Comparison of ENCODE assay signal across 2 cellular contexts in the genomic region with DNA sequence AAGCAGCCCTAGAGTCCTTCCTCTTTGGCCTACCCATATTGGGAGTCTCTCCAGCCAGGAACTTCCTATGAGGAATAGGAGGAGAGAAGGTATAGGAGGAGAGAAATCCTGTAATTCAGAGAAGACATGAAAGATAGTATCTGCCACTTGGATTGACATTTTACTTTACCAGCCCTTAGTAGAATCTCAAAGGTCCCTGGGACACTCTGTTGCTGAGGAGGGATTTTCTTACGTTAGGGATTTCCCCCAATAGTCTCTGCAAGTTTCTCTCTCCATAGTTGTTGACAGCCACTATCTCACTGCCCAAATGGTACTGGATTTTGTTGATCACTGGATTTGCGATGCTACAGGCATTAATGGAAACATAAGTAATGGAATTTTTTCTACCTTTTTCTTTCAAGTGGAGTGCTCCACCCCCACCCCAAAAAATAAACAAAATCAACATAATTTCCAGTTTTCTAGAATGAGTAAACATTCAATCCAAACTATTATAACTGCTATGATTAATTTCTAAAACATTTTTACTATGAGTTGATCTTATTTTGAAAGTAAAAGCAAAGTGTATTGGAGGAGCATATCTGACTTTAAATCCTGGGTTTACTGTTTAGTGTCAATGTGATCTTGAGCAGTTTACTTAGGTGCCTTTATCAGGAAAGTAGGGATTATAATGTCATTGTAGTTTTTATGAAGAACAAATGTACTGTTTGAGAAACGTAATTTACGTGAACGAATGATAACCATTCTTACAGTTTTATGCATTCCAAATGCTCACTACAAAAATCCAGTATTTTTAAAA.
TF ChIP-seq lines count a peak whose summit lies in the region.

No MANE protein-coding gene starts in this region.

TF ChIP-seq in K562, 482 proteins besides CTCF, POLR2A, EP300 and RAD21:
- TF ChIP-seq ATF7 (IDR thresholded peaks at IDR 0.05) (peak; percentile 68; the same call in 1 of the 2 replicates), ZNF644 (tag; IDR thresholded peaks at IDR 0.05; ENCODE audit: low read depth) (0 out of 2 replicates have a peak, but pooled peaks have one; percentile 43), PBX2 (CRISPR knock-in tag; IDR thresholded peaks at IDR 0.05; ENCODE audit: low read depth) (no peak), PBX2 (tag; conservative IDR thresholded peaks at IDR 0.05; ENCODE audit: low read depth) (peak; percentile 10; the same call in 1 of the 2 replicates), ZNF124 (CRISPR knock-in tag; IDR thresholded peaks at IDR 0.05) (no peak)
- TF ChIP-seq, protein P1, sequence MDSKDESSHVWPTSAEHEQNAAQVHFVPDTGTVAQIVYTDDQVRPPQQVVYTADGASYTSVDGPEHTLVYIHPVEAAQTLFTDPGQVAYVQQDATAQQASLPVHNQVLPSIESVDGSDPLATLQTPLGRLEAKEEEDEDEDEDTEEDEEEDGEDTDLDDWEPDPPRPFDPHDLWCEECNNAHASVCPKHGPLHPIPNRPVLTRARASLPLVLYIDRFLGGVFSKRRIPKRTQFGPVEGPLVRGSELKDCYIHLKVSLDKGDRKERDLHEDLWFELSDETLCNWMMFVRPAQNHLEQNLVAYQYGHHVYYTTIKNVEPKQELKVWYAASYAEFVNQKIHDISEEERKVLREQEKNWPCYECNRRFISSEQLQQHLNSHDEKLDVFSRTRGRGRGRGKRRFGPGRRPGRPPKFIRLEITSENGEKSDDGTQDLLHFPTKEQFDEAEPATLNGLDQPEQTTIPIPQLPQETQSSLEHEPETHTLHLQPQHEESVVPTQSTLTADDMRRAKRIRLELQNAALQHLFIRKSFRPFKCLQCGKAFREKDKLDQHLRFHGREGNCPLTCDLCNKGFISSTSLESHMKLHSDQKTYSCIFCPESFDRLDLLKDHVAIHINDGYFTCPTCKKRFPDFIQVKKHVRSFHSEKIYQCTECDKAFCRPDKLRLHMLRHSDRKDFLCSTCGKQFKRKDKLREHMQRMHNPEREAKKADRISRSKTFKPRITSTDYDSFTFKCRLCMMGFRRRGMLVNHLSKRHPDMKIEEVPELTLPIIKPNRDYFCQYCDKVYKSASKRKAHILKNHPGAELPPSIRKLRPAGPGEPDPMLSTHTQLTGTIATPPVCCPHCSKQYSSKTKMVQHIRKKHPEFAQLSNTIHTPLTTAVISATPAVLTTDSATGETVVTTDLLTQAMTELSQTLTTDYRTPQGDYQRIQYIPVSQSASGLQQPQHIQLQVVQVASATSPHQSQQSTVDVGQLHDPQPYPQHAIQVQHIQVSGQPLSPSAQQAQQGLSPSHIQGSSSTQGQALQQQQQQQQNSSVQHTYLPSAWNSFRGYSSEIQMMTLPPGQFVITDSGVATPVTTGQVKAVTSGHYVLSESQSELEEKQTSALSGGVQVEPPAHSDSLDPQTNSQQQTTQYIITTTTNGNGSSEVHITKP (IDR thresholded peaks at IDR 0.05; ENCODE audit: partially characterized antibody): peak; percentile 94

TF ChIP-seq in SK-N-SH, 30 proteins besides CTCF, POLR2A, EP300 and RAD21:
- TF ChIP-seq YY1 (IDR thresholded peaks at IDR 0.05; ENCODE audit: low read depth) (no peak), SMC3 (IDR thresholded peaks at IDR 0.05; ENCODE audit: low read depth, low read length) (no peak), POLR2AphosphoS5 (IDR thresholded peaks at IDR 0.05; ENCODE audit: low read depth, low read length) (no peak), CHD2 (IDR thresholded peaks at IDR 0.05; ENCODE audit: low read length, partially characterized antibody) (no peak), TEAD4 (IDR thresholded peaks at IDR 0.05; ENCODE audit: borderline replicate concordance, insufficient read depth) (no peak), SIN3A (IDR thresholded peaks at IDR 0.05; ENCODE audit: borderline replicate concordance, low read depth, low read length) (no peak), EZH2phosphoT487 (IDR thresholded peaks at IDR 0.05; ENCODE audit: borderline replicate concordance, low read depth) (no peak), GATA2 (CRISPR knock-in tag; IDR thresholded peaks at IDR 0.05) (no peak), NFIC (IDR thresholded peaks at IDR 0.05; ENCODE audit: borderline replicate concordance) (no peak), ELF1 (IDR thresholded peaks at IDR 0.05) (no peak), GABPA (IDR thresholded peaks at IDR 0.05; ENCODE audit: low read depth) (no peak), NRF1 (IDR thresholded peaks at IDR 0.05; ENCODE audit: low read depth, low read length) (no peak), FOXM1 (IDR thresholded peaks at IDR 0.05; ENCODE audit: low read depth) (no peak), RFX5 (IDR thresholded peaks at IDR 0.05; ENCODE audit: low read length) (no peak), FOSL2 (IDR thresholded peaks at IDR 0.05; ENCODE audit: borderline replicate concordance, low read depth) (no peak)
- TF ChIP-seq, protein P2, sequence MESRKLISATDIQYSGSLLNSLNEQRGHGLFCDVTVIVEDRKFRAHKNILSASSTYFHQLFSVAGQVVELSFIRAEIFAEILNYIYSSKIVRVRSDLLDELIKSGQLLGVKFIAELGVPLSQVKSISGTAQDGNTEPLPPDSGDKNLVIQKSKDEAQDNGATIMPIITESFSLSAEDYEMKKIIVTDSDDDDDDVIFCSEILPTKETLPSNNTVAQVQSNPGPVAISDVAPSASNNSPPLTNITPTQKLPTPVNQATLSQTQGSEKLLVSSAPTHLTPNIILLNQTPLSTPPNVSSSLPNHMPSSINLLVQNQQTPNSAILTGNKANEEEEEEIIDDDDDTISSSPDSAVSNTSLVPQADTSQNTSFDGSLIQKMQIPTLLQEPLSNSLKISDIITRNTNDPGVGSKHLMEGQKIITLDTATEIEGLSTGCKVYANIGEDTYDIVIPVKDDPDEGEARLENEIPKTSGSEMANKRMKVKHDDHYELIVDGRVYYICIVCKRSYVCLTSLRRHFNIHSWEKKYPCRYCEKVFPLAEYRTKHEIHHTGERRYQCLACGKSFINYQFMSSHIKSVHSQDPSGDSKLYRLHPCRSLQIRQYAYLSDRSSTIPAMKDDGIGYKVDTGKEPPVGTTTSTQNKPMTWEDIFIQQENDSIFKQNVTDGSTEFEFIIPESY (IDR thresholded peaks at IDR 0.05; ENCODE audit: borderline replicate concordance, low read depth): no peak
- TF ChIP-seq, protein P3, sequence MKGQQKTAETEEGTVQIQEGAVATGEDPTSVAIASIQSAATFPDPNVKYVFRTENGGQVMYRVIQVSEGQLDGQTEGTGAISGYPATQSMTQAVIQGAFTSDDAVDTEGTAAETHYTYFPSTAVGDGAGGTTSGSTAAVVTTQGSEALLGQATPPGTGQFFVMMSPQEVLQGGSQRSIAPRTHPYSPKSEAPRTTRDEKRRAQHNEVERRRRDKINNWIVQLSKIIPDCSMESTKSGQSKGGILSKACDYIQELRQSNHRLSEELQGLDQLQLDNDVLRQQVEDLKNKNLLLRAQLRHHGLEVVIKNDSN (IDR thresholded peaks at IDR 0.05; ENCODE audit: borderline replicate concordance, low read depth): no peak
- TF ChIP-seq, protein P4, sequence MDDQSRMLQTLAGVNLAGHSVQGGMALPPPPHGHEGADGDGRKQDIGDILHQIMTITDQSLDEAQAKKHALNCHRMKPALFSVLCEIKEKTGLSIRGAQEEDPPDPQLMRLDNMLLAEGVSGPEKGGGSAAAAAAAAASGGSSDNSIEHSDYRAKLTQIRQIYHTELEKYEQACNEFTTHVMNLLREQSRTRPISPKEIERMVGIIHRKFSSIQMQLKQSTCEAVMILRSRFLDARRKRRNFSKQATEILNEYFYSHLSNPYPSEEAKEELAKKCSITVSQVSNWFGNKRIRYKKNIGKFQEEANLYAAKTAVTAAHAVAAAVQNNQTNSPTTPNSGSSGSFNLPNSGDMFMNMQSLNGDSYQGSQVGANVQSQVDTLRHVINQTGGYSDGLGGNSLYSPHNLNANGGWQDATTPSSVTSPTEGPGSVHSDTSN (IDR thresholded peaks at IDR 0.05): no peak
- TF ChIP-seq, protein P5, sequence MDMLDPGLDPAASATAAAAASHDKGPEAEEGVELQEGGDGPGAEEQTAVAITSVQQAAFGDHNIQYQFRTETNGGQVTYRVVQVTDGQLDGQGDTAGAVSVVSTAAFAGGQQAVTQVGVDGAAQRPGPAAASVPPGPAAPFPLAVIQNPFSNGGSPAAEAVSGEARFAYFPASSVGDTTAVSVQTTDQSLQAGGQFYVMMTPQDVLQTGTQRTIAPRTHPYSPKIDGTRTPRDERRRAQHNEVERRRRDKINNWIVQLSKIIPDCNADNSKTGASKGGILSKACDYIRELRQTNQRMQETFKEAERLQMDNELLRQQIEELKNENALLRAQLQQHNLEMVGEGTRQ (IDR thresholded peaks at IDR 0.05; ENCODE audit: borderline replicate concordance, low read depth, low read length): no peak
- TF ChIP-seq, protein P6, sequence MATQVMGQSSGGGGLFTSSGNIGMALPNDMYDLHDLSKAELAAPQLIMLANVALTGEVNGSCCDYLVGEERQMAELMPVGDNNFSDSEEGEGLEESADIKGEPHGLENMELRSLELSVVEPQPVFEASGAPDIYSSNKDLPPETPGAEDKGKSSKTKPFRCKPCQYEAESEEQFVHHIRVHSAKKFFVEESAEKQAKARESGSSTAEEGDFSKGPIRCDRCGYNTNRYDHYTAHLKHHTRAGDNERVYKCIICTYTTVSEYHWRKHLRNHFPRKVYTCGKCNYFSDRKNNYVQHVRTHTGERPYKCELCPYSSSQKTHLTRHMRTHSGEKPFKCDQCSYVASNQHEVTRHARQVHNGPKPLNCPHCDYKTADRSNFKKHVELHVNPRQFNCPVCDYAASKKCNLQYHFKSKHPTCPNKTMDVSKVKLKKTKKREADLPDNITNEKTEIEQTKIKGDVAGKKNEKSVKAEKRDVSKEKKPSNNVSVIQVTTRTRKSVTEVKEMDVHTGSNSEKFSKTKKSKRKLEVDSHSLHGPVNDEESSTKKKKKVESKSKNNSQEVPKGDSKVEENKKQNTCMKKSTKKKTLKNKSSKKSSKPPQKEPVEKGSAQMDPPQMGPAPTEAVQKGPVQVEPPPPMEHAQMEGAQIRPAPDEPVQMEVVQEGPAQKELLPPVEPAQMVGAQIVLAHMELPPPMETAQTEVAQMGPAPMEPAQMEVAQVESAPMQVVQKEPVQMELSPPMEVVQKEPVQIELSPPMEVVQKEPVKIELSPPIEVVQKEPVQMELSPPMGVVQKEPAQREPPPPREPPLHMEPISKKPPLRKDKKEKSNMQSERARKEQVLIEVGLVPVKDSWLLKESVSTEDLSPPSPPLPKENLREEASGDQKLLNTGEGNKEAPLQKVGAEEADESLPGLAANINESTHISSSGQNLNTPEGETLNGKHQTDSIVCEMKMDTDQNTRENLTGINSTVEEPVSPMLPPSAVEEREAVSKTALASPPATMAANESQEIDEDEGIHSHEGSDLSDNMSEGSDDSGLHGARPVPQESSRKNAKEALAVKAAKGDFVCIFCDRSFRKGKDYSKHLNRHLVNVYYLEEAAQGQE (IDR thresholded peaks at IDR 0.05; ENCODE audit: low read depth, low read length): no peak
TF ChIP-seq in SK-N-SH: peak in this region for 0.
